In the genomic region with DNA sequence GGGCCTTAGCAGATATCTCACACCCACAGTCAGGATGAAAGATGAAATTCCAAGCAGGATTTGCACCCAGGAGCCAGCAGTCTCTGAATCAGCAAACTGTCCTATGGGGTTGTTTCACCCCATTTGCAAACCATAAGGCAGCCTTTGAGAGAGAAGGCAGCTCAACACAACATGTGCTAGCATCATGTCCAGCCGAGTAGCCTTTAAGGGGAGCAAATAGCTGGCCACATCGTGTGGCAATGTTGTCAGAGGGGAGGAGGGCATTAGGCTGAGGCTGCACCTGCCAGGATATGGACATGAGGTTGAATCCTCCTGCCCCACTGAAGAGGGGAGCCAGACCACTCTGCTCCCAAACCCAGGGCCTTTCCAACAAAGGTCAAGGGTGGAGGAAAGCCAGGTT, we compare ENCODE assay signal across 33 cellular contexts.
"Had no signal": no experiment of that assay in that cellular context is flagged by ENCODE, and none has a peak within 500 bp of the region (broad histone marks: within the 10 kb centered on the region; RNA-seq: fewer than 3 reads in every experiment).

No MANE protein-coding gene starts in this region.

- H3K36me3 Mint-ChIP-seq: activated CD4-positive, alpha-beta memory T cell treated with anti-CD3 and anti-CD28 coated beads for 36 hours; activated naive CD4-positive, alpha-beta T cell treated with anti-CD3 and anti-CD28 coated beads, Interleukin-2, amount 10 ng/mL, durations not matched to agents 7 days and 5 days; activated naive CD4-positive, alpha-beta T cell treated with anti-CD3 and anti-CD28 coated beads, Interleukin-2, amount 50 U/mL, for 24 hours; activated naive CD8-positive, alpha-beta T cell; activated naive CD8-positive, alpha-beta T cell treated with anti-CD3 and anti-CD28 coated beads, Interleukin-2, amount 10 ng/mL, durations not matched to agents 7 days and 5 days; brain had no signal

- H3K4me1 ChIP-seq: ascending aorta had no signal

- H3K4me3 Mint-ChIP-seq: activated B cell treated with CpG ODN at 0.5 μM for 24 hours; activated CD4-positive, alpha-beta memory T cell treated with anti-CD3 and anti-CD28 coated beads for 36 hours; activated CD4-positive, alpha-beta T cell treated with anti-CD3 and anti-CD28 coated beads, Interleukin-2, amount 10 ng/mL, durations not matched to agents 24 days and 14 days; activated CD8-positive, alpha-beta T cell treated with anti-CD3 and anti-CD28 coated beads, Interleukin-2, amount 10 ng/mL, durations not matched to agents 7 days and 5 days; activated naive CD4-positive, alpha-beta T cell treated with anti-CD3 and anti-CD28 coated beads, Interleukin-2, amount 10 ng/mL, durations not matched to agents 7 days and 5 days; activated naive CD4-positive, alpha-beta T cell treated with anti-CD3 and anti-CD28 coated beads, Interleukin-2, amount 50 U/mL, for 24 hours; activated naive CD8-positive, alpha-beta T cell; activated naive CD8-positive, alpha-beta T cell treated with anti-CD3 and anti-CD28 coated beads, Interleukin-2, amount 10 ng/mL, durations not matched to agents 7 days and 5 days; activated naive CD8-positive, alpha-beta T cell treated with anti-CD3 and anti-CD28 coated beads, Interleukin-2, amount 50 U/mL, for 24 hours; activated T-cell treated with anti-CD3 and anti-CD28 coated beads, Interleukin-2, amount 50 U/mL, for 24 hours; brain; T-helper 1 cell treated with Interleukin-12 subunit alpha and Interleukin-12 subunit beta and Interleukin-4 antibody, amounts not matched to agents 30 μg/mL and 1 μg/mL, for 36 hours; T-helper 2 cell treated with Interferon-gamma antibody and Interleukin-4, amounts not matched to agents 5 μg/mL and 100 μg/mL, for 36 hours had no signal

- H3K9me3 Mint-ChIP-seq: activated B cell treated with CpG ODN at 0.5 μM for 24 hours; activated CD4-positive, alpha-beta memory T cell treated with anti-CD3 and anti-CD28 coated beads for 36 hours; activated CD4-positive, alpha-beta T cell treated with anti-CD3 and anti-CD28 coated beads, Interleukin-2, amount 10 ng/mL, durations not matched to agents 24 days and 14 days; activated naive CD4-positive, alpha-beta T cell treated with anti-CD3 and anti-CD28 coated beads, Interleukin-2, amount 10 ng/mL, durations not matched to agents 7 days and 5 days; activated naive CD4-positive, alpha-beta T cell treated with anti-CD3 and anti-CD28 coated beads, Interleukin-2, amount 50 U/mL, for 24 hours; activated naive CD8-positive, alpha-beta T cell treated with anti-CD3 and anti-CD28 coated beads, Interleukin-2, amount 10 ng/mL, durations not matched to agents 7 days and 5 days; activated naive CD8-positive, alpha-beta T cell treated with anti-CD3 and anti-CD28 coated beads, Interleukin-2, amount 50 U/mL, for 24 hours; activated T-cell treated with anti-CD3 and anti-CD28 coated beads, Interleukin-2, amount 50 U/mL, for 24 hours; activated T-helper 2 cell treated with anti-CD3 and anti-CD28 coated beads, Interferon-gamma antibody, Interleukin-2, Interleukin-4, amounts not matched to agents 10 μg/mL and 5 μg/mL and 100 μg/mL, durations not matched to agents 14 hours and 24 hours and 36 hours; brain; T-helper 1 cell treated with Interleukin-12 subunit alpha and Interleukin-12 subunit beta and Interleukin-4 antibody, amounts not matched to agents 30 μg/mL and 1 μg/mL, for 36 hours; T-helper 2 cell treated with Interferon-gamma antibody and Interleukin-4, amounts not matched to agents 5 μg/mL and 100 μg/mL, for 36 hours had no signal

- H3K4me1 Mint-ChIP-seq: activated B cell treated with CpG ODN at 0.5 μM for 24 hours; activated CD4-positive, alpha-beta T cell treated with anti-CD3 and anti-CD28 coated beads, Interleukin-2, amount 10 ng/mL, durations not matched to agents 24 days and 14 days; activated naive CD4-positive, alpha-beta T cell treated with anti-CD3 and anti-CD28 coated beads, Interleukin-2, amount 10 ng/mL, durations not matched to agents 7 days and 5 days; activated naive CD4-positive, alpha-beta T cell treated with anti-CD3 and anti-CD28 coated beads, Interleukin-2, amount 50 U/mL, for 24 hours; activated naive CD8-positive, alpha-beta T cell treated with anti-CD3 and anti-CD28 coated beads, Interleukin-2, amount 10 ng/mL, durations not matched to agents 7 days and 5 days; activated naive CD8-positive, alpha-beta T cell treated with anti-CD3 and anti-CD28 coated beads, Interleukin-2, amount 50 U/mL, for 24 hours had no signal

- H3K36me3 ChIP-seq: ascending aorta, cardiac muscle cell had no signal

- H3K9me3 ChIP-seq: ascending aorta had no signal

- H3K27ac ChIP-seq: ascending aorta, cardiac muscle cell, VCaP had no signal

- DNase-seq: activated B cell treated with CpG ODN at 0.5 μM for 24 hours; activated CD4-positive, alpha-beta memory T cell treated with anti-CD3 and anti-CD28 coated beads for 36 hours; activated CD4-positive, alpha-beta T cell treated with anti-CD3 and anti-CD28 coated beads for 4 hours; activated CD4-positive, alpha-beta T cell treated with anti-CD3 and anti-CD28 coated beads, Interleukin-2, amount 10 ng/mL, durations not matched to agents 24 days and 14 days; activated CD4-positive, alpha-beta T cell treated with anti-CD3 and anti-CD28 coated beads, Interleukin-2, amount 50 U/mL, for 1 hour; activated CD4-positive, alpha-beta T cell treated with anti-CD3 and anti-CD28 coated beads, Interleukin-2, amount 50 U/mL, for 4 hours; activated CD4-positive, CD25-positive, alpha-beta regulatory T cell treated with anti-CD3 and anti-CD28 coated beads, Interleukin-2, amount 50 U/mL, for 72 hours; activated CD8-positive, alpha-beta memory T cell treated with anti-CD3 and anti-CD28 coated beads, Interleukin-2, amount 50 U/mL, for 48 hours; activated CD8-positive, alpha-beta T cell treated with anti-CD3 and anti-CD28 coated beads, Interleukin-2, amount 10 ng/mL, durations not matched to agents 7 days and 5 days; activated effector memory CD4-positive, alpha-beta T cell treated with Interleukin-2 at 50 U/mL for 16 hours; activated gamma-delta T cell; activated naive CD4-positive, alpha-beta T cell treated with anti-CD3 and anti-CD28 coated beads, Interleukin-2, amount 10 ng/mL, durations not matched to agents 7 days and 5 days; activated naive CD4-positive, alpha-beta T cell treated with Interleukin-2 at 50 U/mL for 16 hours; activated naive CD8-positive, alpha-beta T cell treated with anti-CD3 and anti-CD28 coated beads, Interleukin-2, amount 10 ng/mL, durations not matched to agents 7 days and 5 days; activated naive CD8-positive, alpha-beta T cell treated with anti-CD3 and anti-CD28 coated beads, Interleukin-2, amount 50 U/mL, for 24 hours; activated T-cell treated with anti-CD3 and anti-CD28 coated beads, Interleukin-2, amount 50 U/mL, for 24 hours; activated T-cell treated with anti-CD3 and anti-CD28 coated beads, Interleukin-2, amount 50 U/mL, for 48 hours; amygdala; anterior cingulate cortex; central memory CD4-positive, alpha-beta T cell; SW 1271; T-helper 1 cell; T-helper 2 cell; T-helper 9 cell had no signal

- H3K27me3 ChIP-seq: ascending aorta, cardiac muscle cell had no signal

- H3K27ac Mint-ChIP-seq: activated B cell treated with CpG ODN at 0.5 μM for 24 hours; activated CD4-positive, alpha-beta memory T cell treated with anti-CD3 and anti-CD28 coated beads for 36 hours; activated CD4-positive, alpha-beta T cell treated with anti-CD3 and anti-CD28 coated beads, Interleukin-2, amount 10 ng/mL, durations not matched to agents 24 days and 14 days; activated CD8-positive, alpha-beta T cell treated with anti-CD3 and anti-CD28 coated beads, Interleukin-2, amount 10 ng/mL, durations not matched to agents 7 days and 5 days; activated naive CD4-positive, alpha-beta T cell treated with anti-CD3 and anti-CD28 coated beads, Interleukin-2, amount 10 ng/mL, durations not matched to agents 7 days and 5 days; activated naive CD8-positive, alpha-beta T cell; activated naive CD8-positive, alpha-beta T cell treated with anti-CD3 and anti-CD28 coated beads, Interleukin-2, amount 10 ng/mL, durations not matched to agents 7 days and 5 days; activated naive CD8-positive, alpha-beta T cell treated with anti-CD3 and anti-CD28 coated beads, Interleukin-2, amount 50 U/mL, for 24 hours; activated T-cell treated with anti-CD3 and anti-CD28 coated beads, Interleukin-2, amount 50 U/mL, for 24 hours; activated T-helper 2 cell treated with anti-CD3 and anti-CD28 coated beads, Interferon-gamma antibody, Interleukin-2, Interleukin-4, amounts not matched to agents 10 μg/mL and 5 μg/mL and 100 μg/mL, durations not matched to agents 14 hours and 24 hours and 36 hours; T-helper 1 cell treated with Interleukin-12 subunit alpha and Interleukin-12 subunit beta and Interleukin-4 antibody, amounts not matched to agents 30 μg/mL and 1 μg/mL, for 36 hours; T-helper 2 cell treated with Interferon-gamma antibody and Interleukin-4, amounts not matched to agents 5 μg/mL and 100 μg/mL, for 36 hours had no signal

- H3K27me3 Mint-ChIP-seq: activated CD4-positive, alpha-beta memory T cell treated with anti-CD3 and anti-CD28 coated beads for 36 hours; activated naive CD4-positive, alpha-beta T cell treated with anti-CD3 and anti-CD28 coated beads, Interleukin-2, amount 50 U/mL, for 24 hours; activated naive CD8-positive, alpha-beta T cell treated with anti-CD3 and anti-CD28 coated beads, Interleukin-2, amount 50 U/mL, for 24 hours had no signal

- H3K4me3 ChIP-seq: ascending aorta, cardiac muscle cell had no signal

- ATAC-seq: activated CD8-positive, alpha-beta T cell treated with anti-CD3 and anti-CD28 coated beads, Interleukin-2, amount 10 ng/mL, durations not matched to agents 7 days and 5 days; activated naive CD8-positive, alpha-beta T cell treated with anti-CD3 and anti-CD28 coated beads, Interleukin-2, amount 50 U/mL, for 24 hours had no signal
